10 cellular contexts compared by ENCODE assay signal in genomic region chr11:6321961-6322362, GRCh38.
A peak's percentile ranks its signal among the peaks of the same experiment; 100 is the strongest.
DNase-seq lines count a peak whose midpoint lies in the region; ATAC-seq and TF ChIP-seq lines count a peak whose summit lies in the region.
"Had no signal": no experiment of that assay in that cellular context is flagged by ENCODE, and none has a peak within 500 bp of the region (broad histone marks: within the 10 kb centered on the region; RNA-seq: fewer than 3 reads in every experiment).

No MANE protein-coding gene starts in this region.

- peaks cover 67% of the 10 kb centered on the region for H3K27me3 Mint-ChIP-seq in stimulated activated naive CD8-positive, alpha-beta T cell treated with anti-CD3 and anti-CD28 coated beads, Interleukin-15, amount 100 ng/mL, for 72 hours

- H3K4me3 Mint-ChIP-seq in stimulated activated naive CD8-positive, alpha-beta T cell treated with anti-CD3 and anti-CD28 coated beads, Interleukin-15, amount 100 ng/mL, for 72 hours: peak overlapping the region; percentile 44 to 90
- H3K4me3 Mint-ChIP-seq: B cell had no signal

- peaks cover 60% of the 10 kb centered on the region for H3K4me1 Mint-ChIP-seq in stimulated activated naive CD8-positive, alpha-beta T cell treated with anti-CD3 and anti-CD28 coated beads, Interleukin-15, amount 100 ng/mL, for 72 hours

- no peaks in the 10 kb centered on the region for H3K9me3 Mint-ChIP-seq in stimulated activated naive CD8-positive, alpha-beta T cell treated with anti-CD3 and anti-CD28 coated beads, Interleukin-15, amount 100 ng/mL, for 72 hours

- DNase-seq in NCI-H345 (lab: John Stamatoyannopoulos, UW) (peak; percentile 30), NCI-H345 treated with DMSO at 0.1 percent for 48 hours (lab: John Stamatoyannopoulos, UW; ENCODE audit: unreplicated experiment) (no peak), SW480 (ENCODE audit: low spot score) (peak; percentile 79), fibroblast of pulmonary artery (ENCODE audit: low read depth) (peak; percentile 35), NCI-H1694 (lab: John Stamatoyannopoulos, UW) (no peak), NCI-H1694 treated with DMSO at 0.1 percent for 48 hours (lab: John Stamatoyannopoulos, UW) (no peak)
- no peak for DNase-seq in stimulated activated naive CD8-positive, alpha-beta T cell treated with anti-CD3 and anti-CD28 coated beads, Interleukin-15, amount 100 ng/mL, for 72 hours
- no peak for DNase-seq in central memory CD4-positive, alpha-beta T cell
- DNase-seq: stimulated activated CD4-positive, alpha-beta T cell treated with anti-CD3 and anti-CD28 coated beads, Interleukin-12 subunit alpha, Interleukin-12 subunit beta, amount 100 ng/mL, for 4 hours had no signal

- H3K27ac Mint-ChIP-seq in stimulated activated naive CD8-positive, alpha-beta T cell treated with anti-CD3 and anti-CD28 coated beads, Interleukin-15, amount 100 ng/mL, for 72 hours: peak overlapping the region; percentile 93 to 98
- H3K27ac Mint-ChIP-seq: B cell had no signal

- H3K4me3 ChIP-seq in fibroblast of pulmonary artery (replicated peaks; ENCODE audit: low read depth, low read length): no peak overlapping the region

- peak; percentile 48 for ATAC-seq in stimulated activated naive CD8-positive, alpha-beta T cell treated with anti-CD3 and anti-CD28 coated beads, Interleukin-15, amount 100 ng/mL, for 72 hours

- TF ChIP-seq CTCF in fibroblast of pulmonary artery (IDR thresholded peaks at IDR 0.05; ENCODE audit: low read length, missing control alignments): no peak

Comparison
In these comparisons a context has a peak if more than half of its experiments do, and no peak if none do; other contexts are left out.
1. DNase-seq: peak in NCI-H345 (single experiment), SW480 (single experiment) and fibroblast of pulmonary artery (single experiment); none in NCI-H345 treated with DMSO at 0.1 percent for 48 hours (single experiment), stimulated activated naive CD8-positive, alpha-beta T cell treated with anti-CD3 and anti-CD28 coated beads, Interleukin-15, amount 100 ng/mL, for 72 hours (0 of 2), NCI-H1694 (single experiment), NCI-H1694 treated with DMSO at 0.1 percent for 48 hours (single experiment) and central memory CD4-positive, alpha-beta T cell (single experiment).